11 cellular contexts compared by ENCODE assay signal in the genomic region with DNA sequence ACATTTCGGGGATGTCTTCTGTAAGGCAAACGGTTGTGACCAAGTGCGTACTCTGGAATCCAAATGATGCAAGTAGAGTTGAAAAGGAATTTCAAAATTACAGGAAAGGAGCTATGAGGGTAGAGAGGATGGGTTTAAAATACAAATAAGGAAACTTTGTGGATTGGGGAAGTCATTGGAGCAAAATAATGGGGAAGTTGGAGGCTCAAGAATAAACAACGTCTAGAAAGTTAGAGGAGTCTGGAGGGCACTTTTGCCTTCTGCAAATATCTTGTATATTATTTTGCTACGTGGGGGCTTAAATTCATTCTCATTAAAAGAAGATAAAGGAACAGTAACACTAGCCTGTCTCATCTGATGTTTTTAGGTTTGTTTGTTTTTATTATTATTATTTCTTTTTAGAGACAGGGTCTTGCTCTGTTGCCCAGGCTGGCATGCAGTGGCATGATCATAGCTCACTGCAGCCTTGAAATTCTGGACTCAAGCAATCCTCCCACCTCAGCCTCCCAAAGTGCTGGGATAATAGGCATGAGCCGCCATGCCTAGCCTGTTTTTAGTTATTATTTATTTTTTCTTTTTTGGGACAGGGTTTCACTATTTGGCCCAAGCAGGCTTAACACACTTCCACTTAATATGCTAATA. TPM values are rescaled to one million over a fixed set of nuclear protein-coding genes. Genes with fewer than 3 reads are reported as not detected.
DNase-seq lines count a peak whose midpoint lies in the region; ATAC-seq, FAIRE-seq and TF ChIP-seq lines count a peak whose summit lies in the region.
"Had no signal": no experiment of that assay in that cellular context is flagged by ENCODE, and none has a peak within 500 bp of the region (broad histone marks: within the 10 kb centered on the region; RNA-seq: fewer than 3 reads in every experiment).

No MANE protein-coding gene starts in this region.

- H3K4me1 Mint-ChIP-seq in activated B cell treated with CpG ODN at 0.5 μM for 24 hours = peaks cover 47% of the 10 kb centered on the region

- H3K27ac ChIP-seq in A549 (peak overlapping the region; percentile 78 to 84), lower lobe of right lung (peak overlapping the region; percentile 53), tibial artery (no peak overlapping the region)
- H3K27ac ChIP-seq: WERI-Rb-1 had no signal

- TF ChIP-seq EP300 in A549 (IDR thresholded peaks at IDR 0.05) = no peak

- H3K4me3 Mint-ChIP-seq in activated B cell treated with CpG ODN at 0.5 μM for 24 hours = peak overlapping the region; percentile 69

- no peak; a peak in 1 of 6 replicates for ATAC-seq in A549
- ATAC-seq in GM21717 (IDR thresholded peaks at IDR 0.05; ENCODE audit: unreplicated experiment) = peak; percentile 3
- ATAC-seq in activated B cell treated with CpG ODN at 0.5 μM for 24 hours (ENCODE audit: low read depth) = peak; percentile 8
- ATAC-seq in lower lobe of right lung = peak; percentile 36 to 64

- no peaks in the 10 kb centered on the region for H3K36me3 Mint-ChIP-seq in activated B cell treated with CpG ODN at 0.5 μM for 24 hours (ENCODE audit: low read depth)
- H3K36me3 Mint-ChIP-seq: type B pancreatic cell had no signal

- H3K4me3 ChIP-seq in A549 (peak overlapping the region; percentile 12; the same call in 1 of the 3 replicates), lower lobe of right lung (peak overlapping the region; percentile 6), tibial artery (no peak overlapping the region)

- no peak for FAIRE-seq in A549 (lab: Jason Lieb, UNC)
- FAIRE-seq: D721Med had no signal

- peak overlapping the region; percentile 95 for H3K27ac Mint-ChIP-seq in activated B cell treated with CpG ODN at 0.5 μM for 24 hours

- H3K4me1 ChIP-seq in A549 = peaks cover 26% of the 10 kb centered on the region; the same call in 2 of the 3 replicates
- H3K4me1 ChIP-seq in lower lobe of right lung = peaks cover 24% of the 10 kb centered on the region
- peaks cover 0 to 10% (median 2%) of the 10 kb centered on the region in 4 donors for H3K4me1 ChIP-seq in tibial artery

- peak overlapping the region; percentile 78 for H3K4me2 ChIP-seq in A549

- no peaks in the 10 kb centered on the region for H3K27me3 Mint-ChIP-seq in activated B cell treated with CpG ODN at 0.5 μM for 24 hours
- H3K27me3 Mint-ChIP-seq: type B pancreatic cell had no signal

- no peak for DNase-seq in A549 (ENCODE audit: low read depth in 1 of 2, low spot score in 1 of 2)
- DNase-seq in activated B cell treated with CpG ODN at 0.5 μM for 24 hours = no peak
- no peak for DNase-seq in lower lobe of right lung
- DNase-seq in glomerular visceral epithelial cell (ENCODE audit: extremely low spot score) = no peak
- DNase-seq in tibial artery = no peak
- DNase-seq in NCI-H345 (lab: John Stamatoyannopoulos, UW) = no peak
- no peak for DNase-seq in effector CD4-positive, alpha-beta T cell
- DNase-seq: WERI-Rb-1 had no signal

- CTCF ChIA-PET in A549 (lab: Yijun Ruan, JAX) (interaction anchor here (1.3 to 3.9 kb wide), 3 partner anchors 9 to 52 kb away, joined by 3 to 14 read pairs (median 3); no protein-coding TSS in a partner anchor), activated B cell treated with CpG ODN at 0.5 μM for 24 hours (lab: Charles Lee) (interaction anchor here (0.6 to 1.8 kb wide), 8 partner anchors 12 to 192 kb away, joined by 3 to 9 read pairs (median 4); partner anchors contain the start of gene TNFAIP3)

- TF ChIP-seq POLR2A in A549 (IDR thresholded peaks at IDR 0.05; ENCODE audit: low read length) = no peak

- POLR2A ChIA-PET in A549 (lab: Yijun Ruan, JAX) (interaction anchor here (1.4 kb wide), 1 partner anchor 61 kb away, joined by 3 read pairs; no protein-coding TSS in a partner anchor), activated B cell treated with CpG ODN at 0.5 μM for 24 hours (lab: Charles Lee) (interaction anchor here (0.5 to 6.2 kb wide), 15 partner anchors 8 to 112 kb away, joined by 3 to 80 read pairs (median 6); partner anchors contain the start of gene TNFAIP3)

- WGBS in A549 (ENCODE audit: missing lambda C conversion rate) = 49% methylated on average over 6 of the region's 6 CpGs

- H3K36me3 ChIP-seq in lower lobe of right lung = no peaks in the 10 kb centered on the region
- no peaks in the 10 kb centered on the region for H3K36me3 ChIP-seq in tibial artery
- H3K36me3 ChIP-seq: WERI-Rb-1 had no signal

- H3K9me3 ChIP-seq in A549 = no peaks in the 10 kb centered on the region
- H3K9me3 ChIP-seq in lower lobe of right lung = no peaks in the 10 kb centered on the region
- H3K9me3 ChIP-seq in tibial artery = no peaks in the 10 kb centered on the region

- no peak for TF ChIP-seq RAD21 in A549 (conservative IDR thresholded peaks at IDR 0.05 in 1 of 2, IDR thresholded peaks at IDR 0.05 in 1 of 2)

- no peaks in the 10 kb centered on the region for H3K9me3 Mint-ChIP-seq in activated B cell treated with CpG ODN at 0.5 μM for 24 hours

- TF ChIP-seq CTCF in A549 (IDR thresholded peaks at IDR 0.05) = no peak
- no peak for TF ChIP-seq CTCF in activated B cell treated with CpG ODN at 0.5 μM for 24 hours (IDR thresholded peaks at IDR 0.05)
- no peak for TF ChIP-seq CTCF in lower lobe of right lung (IDR thresholded peaks at IDR 0.05)
- no peak for TF ChIP-seq CTCF in tibial artery (IDR thresholded peaks at IDR 0.05)

- H3K27me3 ChIP-seq in lower lobe of right lung (ENCODE audit: low read depth) = no peaks in the 10 kb centered on the region
- no peaks in the 10 kb centered on the region for H3K27me3 ChIP-seq in tibial artery

- intact Hi-C loops in activated B cell treated with CpG ODN at 0.5 μM for 24 hours (cut with micrococcal nuclease) = loop anchor here (1.0 to 5.0 kb wide), 7 partner anchors 7 to 115 kb away; no protein-coding TSS in a partner anchor
- intact Hi-C loops in lower lobe of right lung (cut with DNase I) = no loop called here
- intact Hi-C loops in tibial artery (cut with DNase I; ENCODE audit: low total_unique reads) = no loop called here

TF ChIP-seq in A549, 52 proteins besides CTCF, POLR2A, EP300 and RAD21:
- no peak for TF ChIP-seq BCL3 (IDR thresholded peaks at IDR 0.05)
- TF ChIP-seq CHD4 (IDR thresholded peaks at IDR 0.05; ENCODE audit: borderline replicate concordance) = no peak
- TF ChIP-seq MAZ (IDR thresholded peaks at IDR 0.05; ENCODE audit: borderline replicate concordance, low read depth, low read length) = no peak
- TF ChIP-seq RARB (CRISPR knock-in tag; IDR thresholded peaks at IDR 0.05) = no peak
- TF ChIP-seq HEYL (CRISPR knock-in tag; IDR thresholded peaks at IDR 0.05) = no peak
- TF ChIP-seq RNF2 (IDR thresholded peaks at IDR 0.05; ENCODE audit: borderline replicate concordance, low read depth) = no peak
- TF ChIP-seq ZSCAN20 (CRISPR knock-in tag; IDR thresholded peaks at IDR 0.05) = no peak
- no peak for TF ChIP-seq RFX5 (IDR thresholded peaks at IDR 0.05)
- no peak for TF ChIP-seq ZC3H11A (IDR thresholded peaks at IDR 0.05)
- no peak for TF ChIP-seq KDM1A (IDR thresholded peaks at IDR 0.05; ENCODE audit: low read depth)
- TF ChIP-seq CBX2 (IDR thresholded peaks at IDR 0.05; ENCODE audit: borderline replicate concordance, low read depth) = no peak
- TF ChIP-seq SMC3 (IDR thresholded peaks at IDR 0.05) = no peak
- TF ChIP-seq MYC (IDR thresholded peaks at IDR 0.05; ENCODE audit: borderline replicate concordance, low read length) = no peak
- no peak for TF ChIP-seq NR3C1 (IDR thresholded peaks at IDR 0.05)
- TF ChIP-seq FOSL2 (IDR thresholded peaks at IDR 0.05) = no peak
- TF ChIP-seq FOSL2 (CRISPR knock-in tag; IDR thresholded peaks at IDR 0.05) = no peak
- TF ChIP-seq NPAS2 (CRISPR knock-in tag; IDR thresholded peaks at IDR 0.05; ENCODE audit: borderline replicate concordance) = no peak
- no peak for TF ChIP-seq HOXA7 (CRISPR knock-in tag; IDR thresholded peaks at IDR 0.05)
- no peak for TF ChIP-seq RCOR1 (IDR thresholded peaks at IDR 0.05; ENCODE audit: low read depth, low read length)
- no peak for TF ChIP-seq POLR2AphosphoS2 (conservative IDR thresholded peaks at IDR 0.05; ENCODE audit: low read length)

RNA-seq across cellular contexts. Expression of gene TNFAIP3, which starts 55.0 kb away (rescaled TPM):
- polyA plus RNA-seq in A549 (2011; rRNA removed) (8.5 and 18.3 TPM in 2 replicates), A549 (2017; fragmentation: RNase III; extraction: RNeasy Plus Mini Kit Qiagen cat#74134 plus additional on column Dnase treatment) (2.7 to 4.7 TPM (median 3.9 TPM) in 3 replicates)
- polyA plus RNA-seq in A549 (2012; cell fraction: cytosol; rRNA removed) = 3.7 and 5.1 TPM in 2 replicates
- polyA plus RNA-seq in A549 (2012; cell fraction: nucleus; rRNA removed) = 11.4 and 13.6 TPM in 2 replicates
- 4.7 and 9.9 TPM in 2 replicates for polyA minus RNA-seq in A549 (2011; rRNA and poly(A)+ RNA removed)
- total RNA-seq in activated B cell treated with CpG ODN at 0.5 μM for 24 hours (207 and 226 TPM in 2 replicates), lower lobe of right lung (44.6 TPM)

Comparison
In these comparisons a context has a peak if more than half of its experiments do, and no peak if none do; other contexts are left out.
1. ATAC-seq: peak in GM21717 (single experiment), activated B cell treated with CpG ODN at 0.5 μM for 24 hours (single experiment) and lower lobe of right lung (2 of 2); none in A549 (0 of 2).
2. H3K27ac ChIP-seq: peak in A549 (2 of 2) and lower lobe of right lung (single experiment); none in tibial artery (0 of 2).
3. H3K4me3 ChIP-seq: peak in A549 (single experiment) and lower lobe of right lung (single experiment); none in tibial artery (0 of 2).